In genomic region chr16:30558789-30559377, GRCh38 we compare ENCODE assay signal across 8 cellular contexts. TPM values are rescaled to one million over a fixed set of nuclear protein-coding genes. Genes with fewer than 3 reads are reported as not detected.
DNase-seq lines count a peak whose midpoint lies in the region; ATAC-seq and TF ChIP-seq lines count a peak whose summit lies in the region.

No MANE protein-coding gene starts in this region.

- DNase-seq in Caco-2, result no peak
- DNase-seq in Peyer's patch, result no peak
- DNase-seq in epithelial cell of esophagus (ENCODE audit: low read depth), result no peak
- no peak for DNase-seq in GOT3 (lab: John Stamatoyannopoulos, UW)
- no peak for DNase-seq in activated gamma-delta T cell treated with Interleukin-2 at 50 U/mL for 16 hours
- no peak for DNase-seq in stimulated activated CD8-positive, alpha-beta memory T cell treated with anti-CD3 and anti-CD28 coated beads, Interleukin-4, amount 100 ng/mL, for 48 hours

- peaks cover 11% of the 10 kb centered on the region for H3K36me3 Mint-ChIP-seq in Caco-2 (ENCODE audit: insufficient read depth, unreplicated experiment)

- H3K4me1 Mint-ChIP-seq in Caco-2 (ENCODE audit: low read depth, unreplicated experiment), result peaks cover 6% of the 10 kb centered on the region

- H3K4me2 ChIP-seq in parathyroid adenoma (ENCODE audit: low read length), result peak overlapping the region; percentile 62

- TSS peak; percentile 82 for BruUV-seq in Caco-2 (replicated peaks; lab: Mats Ljungman, UMichigan)

- POLR2A ChIA-PET in Caco-2 (lab: Charles Lee), result interaction anchor here (0.6 to 1.5 kb wide), 9 partner anchors 10 to 188 kb away, joined by 3 to 20 read pairs (median 4); partner anchors contain the start of genes DCTPP1, PRR14, ZNF688 and ZNF747

- peaks cover 8% of the 10 kb centered on the region for H3K79me2 ChIP-seq in parathyroid adenoma

- no peak for TF ChIP-seq POLR2A in Peyer's patch (IDR thresholded peaks at IDR 0.05)

- intact Hi-C loops in Caco-2 (cut with micrococcal nuclease; ENCODE audit: unreplicated experiment), result loop anchor here (2.0 kb wide), 2 partner anchors 14 to 24 kb away; partner anchors contain the start of gene ZNF747

- H3K27me3 Mint-ChIP-seq in Caco-2 (ENCODE audit: insufficient read depth, unreplicated experiment), result no peaks in the 10 kb centered on the region

- H2AFZ ChIP-seq in parathyroid adenoma, result peak overlapping the region; percentile 94

- H3K4me3 ChIP-seq in Caco-2 (ENCODE audit: low read depth, low read length), result no peak overlapping the region
- H3K4me3 ChIP-seq in Peyer's patch, result peak overlapping the region; percentile 39 to 96 (median 80)
- H3K4me3 ChIP-seq in epithelial cell of esophagus (ENCODE audit: low read length), result peak overlapping the region; percentile 30
- H3K4me3 ChIP-seq in parathyroid adenoma (ENCODE audit: low read depth, low read length), result peak overlapping the region; percentile 95

- H3K4me3 Mint-ChIP-seq in Caco-2 (ENCODE audit: unreplicated experiment), result peak overlapping the region; percentile 78

- TF ChIP-seq CTCF in Caco-2 (IDR thresholded peaks at IDR 0.05; ENCODE audit: insufficient read depth in 1 of 2, low read depth in 1 of 2, low read length in 1 of 2, severe bottlenecking in 1 of 2, unreplicated experiment in 1 of 2) (no peak), Peyer's patch (IDR thresholded peaks at IDR 0.05) (no peak), epithelial cell of esophagus (IDR thresholded peaks at IDR 0.05; ENCODE audit: insufficient read depth, low read depth, low read length, missing control alignments) (no peak), parathyroid adenoma (IDR thresholded peaks at IDR 0.05) (no peak)

- CTCF ChIA-PET in Caco-2 (lab: Charles Lee), result interaction anchor here (0.6 to 2.2 kb wide), 8 partner anchors 9 to 129 kb away, joined by 3 to 32 read pairs (median 6); partner anchors contain the start of genes DCTPP1, ZNF688, ZNF689 and ZNF747

- H3K9me3 Mint-ChIP-seq in Caco-2 (ENCODE audit: unreplicated experiment), result no peaks in the 10 kb centered on the region

- peaks cover 5% of the 10 kb centered on the region; the same call in 1 of the 2 replicates for H3K4me1 ChIP-seq in Caco-2
- peaks cover 0 to 41% (median 4%) of the 10 kb centered on the region in 4 donors for H3K4me1 ChIP-seq in Peyer's patch
- no peaks in the 10 kb centered on the region for H3K4me1 ChIP-seq in parathyroid adenoma

- peak overlapping the region; percentile 53 for H3K27ac Mint-ChIP-seq in Caco-2 (ENCODE audit: unreplicated experiment)

- no peak overlapping the region for H3K9ac ChIP-seq in parathyroid adenoma

- H3K27ac ChIP-seq in Peyer's patch (peak overlapping the region; percentile 93 to 99 (median 94)), parathyroid adenoma (peak overlapping the region; percentile 79)

- H3K9me3 ChIP-seq in Caco-2 (no peaks in the 10 kb centered on the region), Peyer's patch (no peaks in the 10 kb centered on the region), parathyroid adenoma (ENCODE audit: control insufficient read depth, low read length) (no peaks in the 10 kb centered on the region)

- H3K36me3 ChIP-seq in Caco-2 (ENCODE audit: control insufficient read depth, insufficient read depth, low read length) (peaks cover 2% of the 10 kb centered on the region), Peyer's patch (peaks cover 0 to 25% (median 0%) of the 10 kb centered on the region in 3 donors), parathyroid adenoma (ENCODE audit: control insufficient read depth, insufficient read depth, low read length) (no peaks in the 10 kb centered on the region)

- ATAC-seq in GM21576 (IDR thresholded peaks at IDR 0.05; ENCODE audit: unreplicated experiment), result no peak

- no peaks in the 10 kb centered on the region for H3K27me3 ChIP-seq in Caco-2 (replicated peaks; ENCODE audit: control insufficient read depth, insufficient read depth, low read length)
- no peaks in the 10 kb centered on the region for H3K27me3 ChIP-seq in Peyer's patch
- no peaks in the 10 kb centered on the region for H3K27me3 ChIP-seq in parathyroid adenoma (ENCODE audit: control insufficient read depth, insufficient read depth, low read length)

RNA-seq across cellular contexts. Expression of gene ZNF764, which starts 0.7 kb away (rescaled TPM):
- total RNA-seq in Caco-2 (2022), result 8.5 and 10.9 TPM in 2 replicates
- total RNA-seq in Peyer's patch, result 10 to 100 TPM in 3 of 4 donors, 1 to 10 TPM in 1; 5.8 to 22.5 (median 19.8) TPM

RNA-seq across cellular contexts. Expression of gene ZNF688, which starts 12.6 kb away (rescaled TPM):
- total RNA-seq in Caco-2 (2022) (6.2 and 10.0 TPM in 2 replicates), Peyer's patch (10 to 100 TPM; 38.6 to 53.3 (median 41.1) TPM)

RNA-seq across cellular contexts. Expression of gene ZNF747, which starts 24.2 kb away (rescaled TPM):
- 6.9 and 8.1 TPM in 2 replicates for total RNA-seq in Caco-2 (2022)
- 10 to 100 TPM; 12.4 to 22.8 (median 19.1) TPM for total RNA-seq in Peyer's patch

RNA-seq across cellular contexts. Expression of gene ZNF785, which starts 26.6 kb away (rescaled TPM):
- total RNA-seq in Caco-2 (2022) (13.5 and 13.6 TPM in 2 replicates), Peyer's patch (10 to 100 TPM; 13.7 to 55.0 (median 29.3) TPM)

RNA-seq across cellular contexts. Expression of gene ZNF768, which starts 32.5 kb away (rescaled TPM):
- total RNA-seq in Caco-2 (2022) (30.3 and 30.6 TPM in 2 replicates), Peyer's patch (10 to 100 TPM; 19.8 to 64.8 (median 54.1) TPM)
